In genomic region chr2:136135924-136136906, GRCh38 we compare ENCODE assay signal across 7 cellular contexts. TPM values are rescaled to one million over a fixed set of nuclear protein-coding genes. Genes with fewer than 3 reads are reported as not detected.
DNase-seq lines count a peak whose midpoint lies in the region; ATAC-seq and TF ChIP-seq lines count a peak whose summit lies in the region.

No MANE protein-coding gene starts in this region.

- H3K36me3 Mint-ChIP-seq in neural progenitor cell: no peaks in the 10 kb centered on the region

- H3K27ac ChIP-seq in neural progenitor cell: no peak overlapping the region

- H3K27ac Mint-ChIP-seq in neural progenitor cell: peak overlapping the region; percentile 77

- no peaks in the 10 kb centered on the region for H3K9me3 ChIP-seq in neural progenitor cell (ENCODE audit: low read depth)

- H3F3A ChIP-seq in neural progenitor cell (ENCODE audit: low read depth): no peaks in the 10 kb centered on the region

- no peaks in the 10 kb centered on the region for H3K36me3 ChIP-seq in neural progenitor cell

- no peak overlapping the region for H3K4me2 ChIP-seq in neural progenitor cell

- ATAC-seq in GM19025 (IDR thresholded peaks at IDR 0.05; ENCODE audit: low read depth, unreplicated experiment) (peak; percentile 42), HG03039 (IDR thresholded peaks at IDR 0.05; ENCODE audit: unreplicated experiment) (peak; percentile 43)

- no peak overlapping the region for H3K9ac ChIP-seq in neural progenitor cell

- H3K4me3 Mint-ChIP-seq in neural progenitor cell: no peak overlapping the region

- H3K4me3 ChIP-seq in neural progenitor cell: no peak overlapping the region

- no peaks in the 10 kb centered on the region for H3K79me2 ChIP-seq in neural progenitor cell (ENCODE audit: low read depth)

- peaks cover under 1% of the 10 kb centered on the region for H3K4me1 ChIP-seq in neural progenitor cell

- no peaks in the 10 kb centered on the region for H4K20me1 ChIP-seq in neural progenitor cell (ENCODE audit: low read depth)

- no peaks in the 10 kb centered on the region for H3K9me3 Mint-ChIP-seq in neural progenitor cell

- peak; percentile 92 to 95 for DNase-seq in NOMO-1 (lab: John Stamatoyannopoulos, UW; ENCODE audit: unreplicated experiment in 2 of 2)
- DNase-seq in activated T-helper 9 cell treated with anti-CD3 and anti-CD28 coated beads, Interleukin-2, amount 50 U/mL, for 16 hours (ENCODE audit: low read depth): peak; percentile 43
- no peak for DNase-seq in neural progenitor cell (ENCODE audit: low spot score)
- DNase-seq in DMS114 treated with DMSO at 0.1 percent for 48 hours (lab: John Stamatoyannopoulos, UW; ENCODE audit: unreplicated experiment): no peak
- no peak for DNase-seq in NCI-H2227 treated with DMSO at 0.1 percent for 48 hours (lab: John Stamatoyannopoulos, UW)

- H3K4me1 Mint-ChIP-seq in neural progenitor cell: peaks cover 19% of the 10 kb centered on the region

- H3K27me3 Mint-ChIP-seq in neural progenitor cell (ENCODE audit: insufficient read depth, low read depth): peaks cover 7% of the 10 kb centered on the region

- TF ChIP-seq CTCF in neural progenitor cell (IDR thresholded peaks at IDR 0.05): no peak

- H2AFZ ChIP-seq in neural progenitor cell (replicated peaks): no peak overlapping the region

- no peaks in the 10 kb centered on the region for H3K27me3 ChIP-seq in neural progenitor cell

RNA-seq across cellular contexts. Expression of gene CXCR4, which starts 18.3 kb away (rescaled TPM):
- 31.0 and 32.6 TPM in 2 replicates for total RNA-seq in neural progenitor cell (ENCODE audit: low replicate concordance)

Comparison
In these comparisons a context has a peak if more than half of its experiments do, and no peak if none do; other contexts are left out.
1. DNase-seq: peak in NOMO-1 (2 of 2) and activated T-helper 9 cell treated with anti-CD3 and anti-CD28 coated beads, Interleukin-2, amount 50 U/mL, for 16 hours (single experiment); none in neural progenitor cell (single experiment), DMS114 treated with DMSO at 0.1 percent for 48 hours (single experiment) and NCI-H2227 treated with DMSO at 0.1 percent for 48 hours (single experiment).